ENCODE assay signal across 1 cellular context in genomic region chrX:1306909-1307625, GRCh38.
TF ChIP-seq lines count a peak whose summit lies in the region.

No MANE protein-coding gene starts in this region.

TF ChIP-seq in HEK293, 187 proteins besides CTCF, POLR2A, EP300 and RAD21 (continued from another document):
- TF ChIP-seq ZNF280D (tag by site-specific recombination; IDR thresholded peaks at IDR 0.05), result peak; percentile 88
- TF ChIP-seq ZNF10 (tag by site-specific recombination; IDR thresholded peaks at IDR 0.05), result peak; percentile 100
- TF ChIP-seq ZBTB8A (tag by site-specific recombination; IDR thresholded peaks at IDR 0.05), result no peak
- no peak for TF ChIP-seq ZNF423 (tag by site-specific recombination; IDR thresholded peaks at IDR 0.05)
- TF ChIP-seq WT1 (tag by site-specific recombination; IDR thresholded peaks at IDR 0.05), result no peak
